Comparison of ENCODE assay signal across 19 cellular contexts in genomic region chr3:67715911-67716310, GRCh38.
A peak's percentile ranks its signal among the peaks of the same experiment; 100 is the strongest.
DNase-seq lines count a peak whose midpoint lies in the region; ATAC-seq and TF ChIP-seq lines count a peak whose summit lies in the region.
"Had no signal": no experiment of that assay in that cellular context is flagged by ENCODE, and none has a peak within 500 bp of the region (broad histone marks: within the 10 kb centered on the region; RNA-seq: fewer than 3 reads in every experiment).

No MANE protein-coding gene starts in this region.

- H3K9me3 ChIP-seq in adipocyte (ENCODE audit: control insufficient read depth, low read length) (peaks cover 7% of the 10 kb centered on the region), thyroid gland (no peaks in the 10 kb centered on the region)
- H3K9me3 ChIP-seq: BLaER1 had no signal

- H3K27me3 Mint-ChIP-seq in activated naive CD4-positive, alpha-beta T cell treated with anti-CD3 and anti-CD28 coated beads, Interleukin-2, amount 50 U/mL, for 24 hours = no peaks in the 10 kb centered on the region
- no peaks in the 10 kb centered on the region for H3K27me3 Mint-ChIP-seq in activated naive CD4-positive, alpha-beta T cell treated with anti-CD3 and anti-CD28 coated beads for 36 hours (ENCODE audit: low read depth)
- H3K27me3 Mint-ChIP-seq: CD4-positive, alpha-beta memory T cell had no signal

- H3K4me3 ChIP-seq in adipocyte (ENCODE audit: low read length) (no peak overlapping the region), fibroblast of the aortic adventitia (ENCODE audit: low read depth, low read length) (no peak overlapping the region), thyroid gland (replicated peaks in 1 of 3) (no peak overlapping the region)
- H3K4me3 ChIP-seq: A549, BLaER1, GM12878 had no signal

- H3K4me3 Mint-ChIP-seq in activated naive CD4-positive, alpha-beta T cell treated with anti-CD3 and anti-CD28 coated beads, Interleukin-2, amount 50 U/mL, for 24 hours = no peak overlapping the region
- no peak overlapping the region for H3K4me3 Mint-ChIP-seq in activated naive CD4-positive, alpha-beta T cell treated with anti-CD3 and anti-CD28 coated beads for 36 hours
- H3K4me3 Mint-ChIP-seq: CD4-positive, alpha-beta memory T cell had no signal

- H3K9ac ChIP-seq in adipocyte (ENCODE audit: low read length) = no peak overlapping the region
- H3K9ac ChIP-seq: BLaER1 had no signal

- DNase-seq in activated naive CD4-positive, alpha-beta T cell treated with anti-CD3 and anti-CD28 coated beads for 36 hours = no peak
- DNase-seq in adipocyte (ENCODE audit: low read depth) (peak; percentile 4), fibroblast of the aortic adventitia (ENCODE audit: low read depth) (peak; percentile 56), thyroid gland (no peak), NCI-H526 (lab: John Stamatoyannopoulos, UW) (no peak)
- no peak for DNase-seq in stimulated activated CD8-positive, alpha-beta memory T cell treated with anti-CD3 and anti-CD28 coated beads, Interleukin-4, amount 100 ng/mL, for 48 hours
- DNase-seq: CD4-positive, alpha-beta memory T cell; DMS153; DMS79 treated with DMSO at 0.1 percent for 48 hours; EL; HCEC 1CT had no signal

- intact Hi-C loops in activated naive CD4-positive, alpha-beta T cell treated with anti-CD3 and anti-CD28 coated beads for 36 hours (cut with micrococcal nuclease) = no loop called here
- intact Hi-C loops in thyroid gland (cut with DNase I) = no loop called here

- H3K36me3 ChIP-seq in adipocyte (ENCODE audit: control insufficient read depth, insufficient read depth, low read length, severe bottlenecking) = no peaks in the 10 kb centered on the region
- H3K36me3 ChIP-seq in thyroid gland = no peaks in the 10 kb centered on the region
- H3K36me3 ChIP-seq: BLaER1 had no signal

- H3K27me3 ChIP-seq in adipocyte (replicated peaks; ENCODE audit: control insufficient read depth, insufficient read depth, low read length) (no peaks in the 10 kb centered on the region), thyroid gland (no peaks in the 10 kb centered on the region)
- H3K27me3 ChIP-seq: BLaER1 had no signal

- H3K9me3 Mint-ChIP-seq in activated naive CD4-positive, alpha-beta T cell treated with anti-CD3 and anti-CD28 coated beads, Interleukin-2, amount 50 U/mL, for 24 hours = peaks cover 7% of the 10 kb centered on the region
- H3K9me3 Mint-ChIP-seq in activated naive CD4-positive, alpha-beta T cell treated with anti-CD3 and anti-CD28 coated beads for 36 hours = peaks cover under 1% of the 10 kb centered on the region

- H3K36me3 Mint-ChIP-seq in activated naive CD4-positive, alpha-beta T cell treated with anti-CD3 and anti-CD28 coated beads, Interleukin-2, amount 50 U/mL, for 24 hours = peaks cover 4% of the 10 kb centered on the region
- H3K36me3 Mint-ChIP-seq in activated naive CD4-positive, alpha-beta T cell treated with anti-CD3 and anti-CD28 coated beads for 36 hours (ENCODE audit: low read depth) = peaks cover 2% of the 10 kb centered on the region
- H3K36me3 Mint-ChIP-seq: CD14-positive monocyte had no signal

- TF ChIP-seq CTCF in fibroblast of the aortic adventitia (IDR thresholded peaks at IDR 0.05; ENCODE audit: insufficient read depth, low read length) (no peak), thyroid gland (IDR thresholded peaks at IDR 0.05) (no peak)

- TF ChIP-seq POLR2A in thyroid gland (IDR thresholded peaks at IDR 0.05) = no peak

- CTCF ChIA-PET in activated naive CD4-positive, alpha-beta T cell treated with anti-CD3 and anti-CD28 coated beads for 36 hours (lab: Charles Lee) = no interaction called here

- no peak overlapping the region for H3K27ac ChIP-seq in thyroid gland
- H3K27ac ChIP-seq: 22Rv1, A549, BLaER1 had no signal

- ATAC-seq in HG03469 (IDR thresholded peaks at IDR 0.05; ENCODE audit: unreplicated experiment) = no peak
- ATAC-seq: A549, GM12878, HepG2 had no signal

- peak overlapping the region; percentile 14 for H3K27ac Mint-ChIP-seq in activated naive CD4-positive, alpha-beta T cell treated with anti-CD3 and anti-CD28 coated beads, Interleukin-2, amount 50 U/mL, for 24 hours
- H3K27ac Mint-ChIP-seq in activated naive CD4-positive, alpha-beta T cell treated with anti-CD3 and anti-CD28 coated beads for 36 hours = no peak overlapping the region
- H3K27ac Mint-ChIP-seq: CD14-positive monocyte had no signal

- H3K4me1 Mint-ChIP-seq in activated naive CD4-positive, alpha-beta T cell treated with anti-CD3 and anti-CD28 coated beads, Interleukin-2, amount 50 U/mL, for 24 hours = peaks cover 28% of the 10 kb centered on the region
- H3K4me1 Mint-ChIP-seq in activated naive CD4-positive, alpha-beta T cell treated with anti-CD3 and anti-CD28 coated beads for 36 hours (ENCODE audit: low read depth) = peaks cover 10% of the 10 kb centered on the region
- H3K4me1 Mint-ChIP-seq: CD14-positive monocyte had no signal

- WGBS in thyroid gland, 2 donors = 88 to 89% methylated on average over 5 of the region's 5 CpGs

- H3K4me1 ChIP-seq in adipocyte (ENCODE audit: control insufficient read depth, insufficient read depth, low read length) (no peaks in the 10 kb centered on the region), thyroid gland (no peaks in the 10 kb centered on the region)
- H3K4me1 ChIP-seq: A549, BLaER1 had no signal

Comparison
In these comparisons a context has a peak if more than half of its experiments do, and no peak if none do; other contexts are left out.
1. DNase-seq: peak in adipocyte (single experiment) and fibroblast of the aortic adventitia (single experiment); none in activated naive CD4-positive, alpha-beta T cell treated with anti-CD3 and anti-CD28 coated beads for 36 hours (single experiment), thyroid gland (0 of 2), NCI-H526 (0 of 2) and stimulated activated CD8-positive, alpha-beta memory T cell treated with anti-CD3 and anti-CD28 coated beads, Interleukin-4, amount 100 ng/mL, for 48 hours (single experiment).